19 cellular contexts compared by ENCODE assay signal in genomic region chr22:48800036-48800885, GRCh38.
"Had no signal": no experiment of that assay in that cellular context is flagged by ENCODE, and none has a peak within 500 bp of the region (broad histone marks: within the 10 kb centered on the region; RNA-seq: fewer than 3 reads in every experiment).

No MANE protein-coding gene starts in this region.

- H3K27ac ChIP-seq: epithelial cell of prostate, esophagus muscularis mucosa, gastrocnemius medialis, heart right ventricle, lower lobe of right lung, neural progenitor cell, sigmoid colon, skin epidermis, uterus had no signal

- ATAC-seq: effector memory CD8-positive, alpha-beta T cell; gastrocnemius medialis; heart right ventricle; left lobe of liver; natural killer cell treated with Interleukin-12 subunit alpha and Interleukin-12 subunit beta and Interleukin-15 and Interleukin-18, amount 100 ng/mL, for 72 hours had no signal

- H3K27me3 Mint-ChIP-seq: memory B cell; natural killer cell treated with Interleukin-12 subunit alpha and Interleukin-12 subunit beta and Interleukin-15 and Interleukin-18, amount 100 ng/mL, for 72 hours had no signal

- H3K9me3 Mint-ChIP-seq: effector memory CD8-positive, alpha-beta T cell; memory B cell; natural killer cell treated with Interleukin-12 subunit alpha and Interleukin-12 subunit beta and Interleukin-15 and Interleukin-18, amount 100 ng/mL, for 72 hours; neural progenitor cell had no signal

- H3K4me1 ChIP-seq: esophagus muscularis mucosa, gastrocnemius medialis, heart right ventricle, lower lobe of right lung, neural progenitor cell, uterus had no signal

- H3K27me3 ChIP-seq: gastrocnemius medialis, neural progenitor cell, uterus had no signal

- H3K36me3 Mint-ChIP-seq: memory B cell; natural killer cell treated with Interleukin-12 subunit alpha and Interleukin-12 subunit beta and Interleukin-15 and Interleukin-18, amount 100 ng/mL, for 72 hours; neural progenitor cell had no signal

- H3K4me3 Mint-ChIP-seq: effector memory CD8-positive, alpha-beta T cell; memory B cell; natural killer cell treated with Interleukin-12 subunit alpha and Interleukin-12 subunit beta and Interleukin-15 and Interleukin-18, amount 100 ng/mL, for 72 hours; neural progenitor cell had no signal

- H3K36me3 ChIP-seq: esophagus muscularis mucosa, gastrocnemius medialis, heart right ventricle, lower lobe of right lung, neural progenitor cell, sigmoid colon, uterus had no signal

- H3K27ac Mint-ChIP-seq: effector memory CD8-positive, alpha-beta T cell; memory B cell; natural killer cell treated with Interleukin-12 subunit alpha and Interleukin-12 subunit beta and Interleukin-15 and Interleukin-18, amount 100 ng/mL, for 72 hours; neural progenitor cell had no signal

- H3K9me3 ChIP-seq: esophagus muscularis mucosa, gastrocnemius medialis, heart right ventricle, lower lobe of right lung, sigmoid colon, uterus had no signal

- H3K4me1 Mint-ChIP-seq: memory B cell had no signal

- H3K4me3 ChIP-seq: esophagus muscularis mucosa, gastrocnemius medialis, heart right ventricle, lower lobe of right lung, neural progenitor cell, sigmoid colon, skin epidermis, uterus had no signal

- DNase-seq: effector memory CD8-positive, alpha-beta T cell; gastrocnemius medialis; heart right ventricle; hypothalamus; lower lobe of right lung; midbrain; occipital lobe; stimulated activated CD4-positive, alpha-beta T cell treated with anti-CD3 and anti-CD28 coated beads, Interleukin-12 subunit alpha, Interleukin-12 subunit beta, amount 100 ng/mL, for 4 hours; stimulated activated naive CD4-positive, alpha-beta T cell; trophoblast cell; uterus had no signal
